In genomic region chr2:202982779-202983491, GRCh38 we compare ENCODE assay signal across 18 cellular contexts. TPM values are rescaled to one million over a fixed set of nuclear protein-coding genes. Genes with fewer than 3 reads are reported as not detected.
DNase-seq lines count a peak whose midpoint lies in the region; ATAC-seq, FAIRE-seq and TF ChIP-seq lines count a peak whose summit lies in the region.
"Had no signal": no experiment of that assay in that cellular context is flagged by ENCODE, and none has a peak within 500 bp of the region (broad histone marks: within the 10 kb centered on the region; RNA-seq: fewer than 3 reads in every experiment).

No MANE protein-coding gene starts in this region.

- H3K27ac ChIP-seq in H1 (ENCODE audit: low read depth, low read length): no peak overlapping the region
- H3K27ac ChIP-seq in right lobe of liver: peak overlapping the region in 1 of 3 donors; percentile 56
- H3K27ac ChIP-seq: 22Rv1, BLaER1 had no signal

- CTCF ChIA-PET in H1 (lab: Charles Lee; ENCODE audit: partially characterized antibody): no interaction called here

- H2BK120ac ChIP-seq in H1 (replicated peaks; ENCODE audit: low read depth, low read length): no peak overlapping the region

- no peak overlapping the region for H2AK5ac ChIP-seq in H1 (ENCODE audit: low read depth, low read length)

- no peak overlapping the region for H4K8ac ChIP-seq in H1 (ENCODE audit: extremely low read depth, insufficient read depth, low read length)

- POLR2A ChIA-PET in H1 (lab: Charles Lee; ENCODE audit: partially characterized antibody): no interaction called here

- DNase-seq in OCI-M1 (lab: John Stamatoyannopoulos, UW) (peak; percentile 12), H1 (ENCODE audit: low read depth in 1 of 2, low spot score in 2 of 2) (no peak), right lobe of liver (no peak), HUDEP-2 (lab: John Stamatoyannopoulos, UW; ENCODE audit: unreplicated experiment in 76 of 76) (no peak), type B pancreatic cell (ENCODE audit: extremely low spot score, unreplicated experiment) (no peak), posterior cingulate gyrus (no peak), A172 (ENCODE audit: low spot score) (no peak)
- DNase-seq: Calu3; CD4-positive, alpha-beta memory T cell; DMS79 treated with DMSO at 0.1 percent for 48 hours; HCEC 1CT had no signal

- no peaks in the 10 kb centered on the region for H3K4me1 ChIP-seq in H1 (replicated peaks in 1 of 4; ENCODE audit: control insufficient read depth in 3 of 4, insufficient read depth in 4 of 4, low read length in 3 of 4)
- peaks cover 0 to 13% (median 4%) of the 10 kb centered on the region in 4 donors for H3K4me1 ChIP-seq in right lobe of liver
- H3K4me1 ChIP-seq: BLaER1 had no signal

- no peak overlapping the region for H2BK20ac ChIP-seq in H1 (ENCODE audit: low read length)

- no peaks in the 10 kb centered on the region for H3K27me3 Mint-ChIP-seq in type B pancreatic cell
- H3K27me3 Mint-ChIP-seq: CD4-positive, alpha-beta memory T cell; IgD-negative memory B cell had no signal

- FAIRE-seq in G401.6 (lab: Jason Lieb, UNC) (peak; percentile 8), H1 (lab: Jason Lieb, UNC) (no peak)
- FAIRE-seq: GM12878, H54 had no signal

- no peak overlapping the region for H3K14ac ChIP-seq in H1 (ENCODE audit: insufficient read length)

- no peak for TF ChIP-seq POLR2A in H1 (IDR thresholded peaks at IDR 0.05; ENCODE audit: control extremely low read depth in 1 of 2, low read depth in 2 of 2, low read length in 2 of 2)
- TF ChIP-seq POLR2A in right lobe of liver (IDR thresholded peaks at IDR 0.05): no peak

- no peak overlapping the region for H4K91ac ChIP-seq in H1 (replicated peaks; ENCODE audit: insufficient read length, low read length)

- H3K36me3 ChIP-seq in H1 (ENCODE audit: control insufficient read depth in 2 of 4, insufficient read depth in 4 of 4, low read length in 3 of 4) (peaks cover 0 to 3% (median 0%) of the 10 kb centered on the region in 4 experiments; a peak in 3 of 8 replicates), right lobe of liver (no peaks in the 10 kb centered on the region)

- no peak overlapping the region for H3K9ac ChIP-seq in H1 (replicated peaks in 1 of 4; ENCODE audit: extremely low read depth in 1 of 4, low read depth in 3 of 4, low read length in 3 of 4)
- H3K9ac ChIP-seq: BLaER1 had no signal

- intact Hi-C loops in right lobe of liver (cut with DNase I): no loop called here
- intact Hi-C loops in posterior cingulate gyrus (cut with DNase I): no loop called here

- H2BK12ac ChIP-seq in H1 (ENCODE audit: low read depth, low read length): no peak overlapping the region

- no peak overlapping the region for H3K4me3 Mint-ChIP-seq in type B pancreatic cell
- H3K4me3 Mint-ChIP-seq: CD14-positive monocyte; CD4-positive, alpha-beta memory T cell; IgD-negative memory B cell had no signal

- no peak overlapping the region for H3K4me2 ChIP-seq in H1 (ENCODE audit: insufficient read depth in 1 of 2, low read depth in 2 of 2, low read length in 2 of 2)
- H3K4me2 ChIP-seq: BLaER1 had no signal

- no peak for TF ChIP-seq CTCF in H1 (IDR thresholded peaks at IDR 0.05; ENCODE audit: control extremely low read depth in 1 of 3, insufficient read depth in 1 of 3, low read depth in 1 of 3, low read length in 3 of 3)
- no peak for TF ChIP-seq CTCF in right lobe of liver (IDR thresholded peaks at IDR 0.05)
- TF ChIP-seq CTCF in type B pancreatic cell (conservative IDR thresholded peaks at IDR 0.05): no peak

- TF ChIP-seq EP300 in H1 (IDR thresholded peaks at IDR 0.05; ENCODE audit: borderline replicate concordance in 1 of 2, low read depth in 2 of 2, low read length in 2 of 2): no peak

- H3K23ac ChIP-seq in H1 (ENCODE audit: insufficient read length): no peak overlapping the region

- no peak overlapping the region for H3K4me3 ChIP-seq in H1 (ENCODE audit: extremely low read depth in 1 of 4, insufficient read depth in 2 of 4, low read depth in 3 of 4, low read length in 4 of 4)
- H3K4me3 ChIP-seq in right lobe of liver: no peak overlapping the region
- H3K4me3 ChIP-seq: BLaER1, GM12878 had no signal

- no peak overlapping the region for H2BK15ac ChIP-seq in H1 (ENCODE audit: low read length)

- H4K5ac ChIP-seq in H1 (ENCODE audit: insufficient read length, low read depth, low read length): no peak overlapping the region

- H3K23me2 ChIP-seq in H1 (ENCODE audit: low read depth, low read length): no peaks in the 10 kb centered on the region

- WGBS in H1 (ENCODE audit: extremely low coverage in 1 of 2, insufficient coverage in 1 of 2, insufficient read length in 1 of 2, insufficient replicate concordance in 2 of 2, low coverage in 1 of 2, low lambda C conversion rate in 2 of 2, missing lambda C conversion rate in 1 of 2), 2 experiments: 95% methylated on average over 3 of the region's 3 CpGs; no CpG with 5 or more reads in 1 of the 2 experiments
- WGBS in right lobe of liver (ENCODE audit: insufficient coverage, low coverage, low lambda C conversion rate, missing lambda C conversion rate): 64% methylated on average over 3 of the region's 3 CpGs

- TF ChIP-seq RAD21 in H1 (IDR thresholded peaks at IDR 0.05 in 1 of 2, conservative IDR thresholded peaks at IDR 0.05 in 1 of 2; ENCODE audit: low read depth in 2 of 2, low read length in 2 of 2): no peak

- no peak overlapping the region for H3K27ac Mint-ChIP-seq in type B pancreatic cell
- H3K27ac Mint-ChIP-seq: IgD-negative memory B cell had no signal

- H3K27me3 ChIP-seq in H1 (replicated peaks in 1 of 4; ENCODE audit: control insufficient read depth in 3 of 4, extremely low read depth in 1 of 4, insufficient read depth in 3 of 4, low read length in 3 of 4): no peaks in the 10 kb centered on the region
- no peaks in the 10 kb centered on the region for H3K27me3 ChIP-seq in right lobe of liver
- H3K27me3 ChIP-seq: BLaER1 had no signal

- H3K79me2 ChIP-seq in H1 (ENCODE audit: control insufficient read depth in 1 of 2, insufficient read depth in 2 of 2, low read length in 2 of 2): no peaks in the 10 kb centered on the region

- no peaks in the 10 kb centered on the region for H3K9me3 Mint-ChIP-seq in type B pancreatic cell
- H3K9me3 Mint-ChIP-seq: CD14-positive monocyte; CD4-positive, alpha-beta memory T cell; IgD-negative memory B cell had no signal

- peaks cover 11% of the 10 kb centered on the region for H3K36me3 Mint-ChIP-seq in type B pancreatic cell

- no peaks in the 10 kb centered on the region for H3K4me1 Mint-ChIP-seq in type B pancreatic cell (ENCODE audit: unreplicated experiment)
- H3K4me1 Mint-ChIP-seq: CD14-positive monocyte; CD4-positive, alpha-beta memory T cell; IgD-negative memory B cell had no signal

- peaks cover 3 to 5% of the 10 kb centered on the region in 2 experiments; a peak in 3 of 4 replicates for H3K9me3 ChIP-seq in H1 (ENCODE audit: insufficient read depth in 2 of 2, low read depth in 1 of 2, low read length in 1 of 2)
- no peaks in the 10 kb centered on the region for H3K9me3 ChIP-seq in right lobe of liver

- H2BK5ac ChIP-seq in H1 (ENCODE audit: low read depth, low read length): no peak overlapping the region

- no peak overlapping the region for H3K4ac ChIP-seq in H1 (replicated peaks; ENCODE audit: insufficient read length, low read depth, low read length)

- H3K18ac ChIP-seq in H1 (ENCODE audit: extremely low read depth, low read length): no peak overlapping the region

- no peaks in the 10 kb centered on the region for H3K79me1 ChIP-seq in H1 (ENCODE audit: low read depth, low read length)

- no peaks in the 10 kb centered on the region for H4K20me1 ChIP-seq in H1 (replicated peaks in 1 of 2; ENCODE audit: control insufficient read depth in 1 of 2, insufficient read depth in 2 of 2, low read length in 2 of 2)
- H4K20me1 ChIP-seq: BLaER1 had no signal

- ATAC-seq in right lobe of liver: peak; percentile 55 to 82 (median 64)
- ATAC-seq: GM12878 had no signal

- no peak overlapping the region for H2AFZ ChIP-seq in H1 (ENCODE audit: low read length)

- H3K56ac ChIP-seq in H1 (replicated peaks; ENCODE audit: insufficient read length, low read depth, low read length): no peak overlapping the region

TF ChIP-seq in H1, 55 proteins besides CTCF, POLR2A, EP300 and RAD21:
- no peak for TF ChIP-seq HDAC6 (IDR thresholded peaks at IDR 0.05; ENCODE audit: low read depth, low read length)
- 0 out of 2 replicates have a peak, but pooled peaks have one; percentile 18 for TF ChIP-seq CEBPB (IDR thresholded peaks at IDR 0.05; ENCODE audit: low read depth, low read length)

RNA-seq across cellular contexts. Expression of gene NBEAL1, which starts 31.7 kb away (rescaled TPM):
- 8.2 and 10.7 TPM in 2 replicates for total RNA-seq in H1 (2021; fragmentation: NEBNext Ultra II Directional; extraction: Animal tissue kit (Norgen Biotek cat#: 25700))
- 1.4 and 2.3 TPM in 2 replicates for polyA plus RNA-seq in H1 (2011; rRNA removed)
- 2.6 TPM for polyA plus RNA-seq in H1 (2011; cell fraction: cytosol; rRNA removed)
- 1.9 TPM for polyA plus RNA-seq in H1 (2011; cell fraction: nucleus; rRNA removed)
- 3.2 to 9.6 TPM (median 4.1 TPM) in 4 replicates for polyA plus RNA-seq in H1 (2012, experiment 1 of 2)
- polyA plus RNA-seq in H1 (2012, experiment 2 of 2): 3.3 TPM
- polyA plus RNA-seq in H1 (2013, experiment 1 of 2): 10.9 TPM
- 10.9 TPM for polyA plus RNA-seq in H1 (2013, experiment 2 of 2)
- polyA minus RNA-seq in H1 (2011; rRNA and poly(A)+ RNA removed): 13.8 and 23.4 TPM in 2 replicates
- 4.5 TPM for polyA minus RNA-seq in H1 (2011; cell fraction: cytosol; rRNA and poly(A)+ RNA removed)
- polyA minus RNA-seq in H1 (2011; cell fraction: nucleus; rRNA and poly(A)+ RNA removed): 21.3 TPM
- total RNA-seq in right lobe of liver: 10 to 100 TPM; 16.4 to 28.6 (median 21.9) TPM
- total RNA-seq in type B pancreatic cell (ENCODE audit: low replicate concordance): 28.5 and 41.2 TPM in 2 replicates
- 11.4 and 16.6 TPM in 2 replicates for total RNA-seq in A172 (2014; rRNA removed; shearing (Covaris generic))
